8 cellular contexts compared by ENCODE assay signal in the genomic region with DNA sequence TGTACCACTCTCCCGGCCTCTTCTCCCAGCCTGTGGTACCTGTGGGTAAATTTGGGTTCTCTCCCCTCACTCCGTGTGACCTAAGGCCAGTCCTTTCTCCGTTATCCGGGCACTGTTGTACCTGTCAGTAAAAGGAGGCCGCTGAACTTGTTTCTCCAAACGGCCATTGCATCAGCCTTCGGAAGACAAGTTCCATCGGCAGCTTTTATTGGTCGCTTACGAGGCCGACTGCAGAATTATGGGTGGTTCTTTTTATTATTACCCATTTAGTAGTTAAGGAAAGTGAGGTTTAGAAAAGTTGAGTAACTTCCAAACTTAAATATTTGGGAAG. TPM values are rescaled to one million over a fixed set of nuclear protein-coding genes. Genes with fewer than 3 reads are reported as not detected.
A peak's percentile ranks its signal among the peaks of the same experiment; 100 is the strongest.
DNase-seq lines count a peak whose midpoint lies in the region; ATAC-seq lines count a peak whose summit lies in the region.

No MANE protein-coding gene starts in this region.

- POLR2A ChIA-PET in naive thymus-derived CD8-positive, alpha-beta T cell (lab: Charles Lee), result interaction anchor here (0.6 to 9.4 kb wide), 9 partner anchors 8 to 1868 kb away, joined by 3 to 176 read pairs (median 5); a partner anchor contains a TSS

- H3K9me3 Mint-ChIP-seq in naive thymus-derived CD8-positive, alpha-beta T cell, result peaks cover 0 to 2% (median 0%) of the 10 kb centered on the region in 9 donors

- no peaks in the 10 kb centered on the region for H3K9me3 ChIP-seq in T-helper 17 cell (ENCODE audit: control insufficient read depth, low read length, poor library complexity, severe bottlenecking)

- no peaks in the 10 kb centered on the region for H3K27me3 Mint-ChIP-seq in T-helper 17 cell
- no peaks in the 10 kb centered on the region for H3K27me3 Mint-ChIP-seq in naive thymus-derived CD8-positive, alpha-beta T cell

- H3K27ac ChIP-seq in epithelial cell of prostate, result peak overlapping the region; percentile 81

- DNase-seq in DMS53 (lab: John Stamatoyannopoulos, UW) (peak; percentile 55), DMS53 treated with DMSO at 0.1 percent for 48 hours (lab: John Stamatoyannopoulos, UW; ENCODE audit: unreplicated experiment) (no peak), T-helper 17 cell (no peak), epithelial cell of prostate (ENCODE audit: low read depth, low spot score) (no peak), hippocampal formation (lab: John Stamatoyannopoulos, UW) (no peak), NK-92 (lab: John Stamatoyannopoulos, UW; ENCODE audit: unreplicated experiment) (no peak)
- DNase-seq in naive thymus-derived CD8-positive, alpha-beta T cell, result no peak

- peak; percentile 4 for ATAC-seq in HG02885 (IDR thresholded peaks at IDR 0.05; ENCODE audit: poor library complexity, unreplicated experiment)
- peak; percentile 3 for ATAC-seq in T-helper 17 cell
- peak in 1 of 2 donors; percentile 3 for ATAC-seq in naive thymus-derived CD8-positive, alpha-beta T cell

- peaks cover 14% of the 10 kb centered on the region for H3K36me3 Mint-ChIP-seq in T-helper 17 cell (ENCODE audit: low read depth)
- peaks cover 11 to 36% (median 27%) of the 10 kb centered on the region in 3 donors for H3K36me3 Mint-ChIP-seq in naive thymus-derived CD8-positive, alpha-beta T cell

- H3K4me3 Mint-ChIP-seq in T-helper 17 cell, result peak overlapping the region; percentile 94
- peak overlapping the region; percentile 85 to 98 (median 96) for H3K4me3 Mint-ChIP-seq in naive thymus-derived CD8-positive, alpha-beta T cell

- H3K27ac Mint-ChIP-seq in T-helper 17 cell, result peak overlapping the region; percentile 95
- peak overlapping the region; percentile 86 to 99 (median 95) for H3K27ac Mint-ChIP-seq in naive thymus-derived CD8-positive, alpha-beta T cell

- H3K4me1 Mint-ChIP-seq in T-helper 17 cell, result peaks cover 55% of the 10 kb centered on the region
- peaks cover 37 to 69% (median 66%) of the 10 kb centered on the region in 4 donors for H3K4me1 Mint-ChIP-seq in naive thymus-derived CD8-positive, alpha-beta T cell

RNA-seq across cellular contexts. Expression of a gene that starts 0.6 kb away (rescaled TPM):
- total RNA-seq in T-helper 17 cell, result 10 to 100 TPM; 21.2 to 33.0 TPM
- total RNA-seq in naive thymus-derived CD8-positive, alpha-beta T cell, result 10 to 100 TPM; 47.6 to 48.0 TPM
- polyA plus RNA-seq in naive thymus-derived CD8-positive, alpha-beta T cell, result 1 to 10 TPM; 4.2 to 6.6 (median 5.8) TPM

RNA-seq across cellular contexts. Expression of a gene that starts 12.0 kb away (rescaled TPM):
- total RNA-seq in T-helper 17 cell, result 10 to 100 TPM; 33.1 to 35.0 TPM
- total RNA-seq in naive thymus-derived CD8-positive, alpha-beta T cell, result 10 to 100 TPM; 40.0 to 47.0 TPM
- 10 to 100 TPM in 2 of 3 donors, 1 to 10 TPM in 1; 6.6 to 17.6 (median 12.6) TPM for polyA plus RNA-seq in naive thymus-derived CD8-positive, alpha-beta T cell

RNA-seq across cellular contexts. Expression of a gene that starts 33.2 kb away (rescaled TPM):
- not detected for total RNA-seq in T-helper 17 cell
- total RNA-seq in naive thymus-derived CD8-positive, alpha-beta T cell, result not detected
- polyA plus RNA-seq in naive thymus-derived CD8-positive, alpha-beta T cell, result not detected
